Comparison of ENCODE assay signal across 8 cellular contexts in genomic region chr10:35194906-35195305, GRCh38.
DNase-seq lines count a peak whose midpoint lies in the region; ATAC-seq lines count a peak whose summit lies in the region.

No MANE protein-coding gene starts in this region.

- no peaks in the 10 kb centered on the region for H3K9me3 ChIP-seq in BLaER1 treated with 17β-estradiol and CSF1 and Interleukin-3, amounts not matched to agents 10 nM and 100 nM (replicated peaks in 1 of 11)
- H3K9me3 ChIP-seq in KOPT-K1 (ENCODE audit: insufficient read depth, low read length, poor library complexity, severe bottlenecking) (no peaks in the 10 kb centered on the region), iPS-18a (ENCODE audit: control insufficient read depth, low read depth, low read length) (no peaks in the 10 kb centered on the region)

- ATAC-seq in stimulated activated naive B cell treated with anti-CD40 and anti-IgM and Interleukin-4, amounts not matched to agents 10 μg/mL and 1 μg/mL and 100 μg/mL, for 72 hours (replicated peaks), result peak; percentile 18 to 28
- no peak for ATAC-seq in GM21825 (IDR thresholded peaks at IDR 0.05; ENCODE audit: unreplicated experiment)
- no peak for ATAC-seq in GM18498 (IDR thresholded peaks at IDR 0.05; ENCODE audit: unreplicated experiment)

- H3K27me3 Mint-ChIP-seq in activated T-helper 1 cell treated with anti-CD3 and anti-CD28 coated beads, Interleukin-12 subunit alpha, Interleukin-12 subunit beta, Interleukin-2, Interleukin-4 antibody, amounts not matched to agents 30 ng/mL and 10 ng/mL and 1 ng/mL, durations not matched to agents 14 hours and 24 hours and 36 hours (ENCODE audit: insufficient read depth), result no peaks in the 10 kb centered on the region
- H3K27me3 Mint-ChIP-seq in stimulated activated naive B cell treated with anti-CD40 and anti-IgM and Interleukin-4, amounts not matched to agents 10 μg/mL and 1 μg/mL and 100 μg/mL, for 72 hours, result no peaks in the 10 kb centered on the region

- no peaks in the 10 kb centered on the region for H4K20me1 ChIP-seq in BLaER1 treated with 17β-estradiol and CSF1 and Interleukin-3, amounts not matched to agents 10 nM and 100 nM

- peak; percentile 55 for DNase-seq in activated T-helper 1 cell treated with anti-CD3 and anti-CD28 coated beads, Interleukin-12 subunit alpha, Interleukin-12 subunit beta, Interleukin-2, Interleukin-4 antibody, amounts not matched to agents 30 ng/mL and 10 ng/mL and 1 ng/mL, durations not matched to agents 14 hours and 24 hours and 36 hours (ENCODE audit: low spot score)
- peak; percentile 23 for DNase-seq in stimulated activated naive B cell treated with anti-CD40 and anti-IgM and Interleukin-4, amounts not matched to agents 10 μg/mL and 1 μg/mL and 100 μg/mL, for 72 hours
- DNase-seq in SKM-1 treated with dmso at 0.1 percent for 144 hours (lab: John Stamatoyannopoulos, UW; ENCODE audit: unreplicated experiment), result no peak

- H3K9ac ChIP-seq in BLaER1 treated with 17β-estradiol and CSF1 and Interleukin-3, amounts not matched to agents 10 nM and 100 nM, result peak overlapping the region in 6 of 11 experiments; percentile 58 to 87 (median 78); a peak in 12 of 22 replicates
- peak overlapping the region; percentile 57 for H3K9ac ChIP-seq in iPS-18a (ENCODE audit: low read length)

- peak overlapping the region in 8 of 10 experiments; percentile 51 to 69 (median 57); a peak in 14 of 20 replicates for H3K4me3 ChIP-seq in BLaER1 treated with 17β-estradiol and CSF1 and Interleukin-3, amounts not matched to agents 10 nM and 100 nM
- peak overlapping the region; percentile 75 for H3K4me3 ChIP-seq in iPS-18a (ENCODE audit: low read length)

- H3K36me3 ChIP-seq in BLaER1 treated with 17β-estradiol and CSF1 and Interleukin-3, amounts not matched to agents 10 nM and 100 nM, result peaks cover 0 to 7% (median 0%) of the 10 kb centered on the region in 11 experiments; a peak in 2 of 22 replicates
- no peaks in the 10 kb centered on the region for H3K36me3 ChIP-seq in KOPT-K1 (ENCODE audit: insufficient read depth, low read length)
- no peaks in the 10 kb centered on the region for H3K36me3 ChIP-seq in iPS-18a (ENCODE audit: control insufficient read depth, low read depth, low read length)

- H3K4me2 ChIP-seq in BLaER1 treated with 17β-estradiol and CSF1 and Interleukin-3, amounts not matched to agents 10 nM and 100 nM, result peak overlapping the region; percentile 52 to 82 (median 74); a peak in 20 of 22 replicates

- H3K36me3 Mint-ChIP-seq in activated T-helper 1 cell treated with anti-CD3 and anti-CD28 coated beads, Interleukin-12 subunit alpha, Interleukin-12 subunit beta, Interleukin-2, Interleukin-4 antibody, amounts not matched to agents 30 ng/mL and 10 ng/mL and 1 ng/mL, durations not matched to agents 14 hours and 24 hours and 36 hours (ENCODE audit: low read depth), result peaks cover 10% of the 10 kb centered on the region
- peaks cover 22 to 39% of the 10 kb centered on the region in 2 donors for H3K36me3 Mint-ChIP-seq in stimulated activated naive B cell treated with anti-CD40 and anti-IgM and Interleukin-4, amounts not matched to agents 10 μg/mL and 1 μg/mL and 100 μg/mL, for 72 hours

- H3K4me1 Mint-ChIP-seq in activated T-helper 1 cell treated with anti-CD3 and anti-CD28 coated beads, Interleukin-12 subunit alpha, Interleukin-12 subunit beta, Interleukin-2, Interleukin-4 antibody, amounts not matched to agents 30 ng/mL and 10 ng/mL and 1 ng/mL, durations not matched to agents 14 hours and 24 hours and 36 hours (ENCODE audit: low read depth), result peaks cover 58% of the 10 kb centered on the region
- peaks cover 26 to 39% of the 10 kb centered on the region in 2 donors for H3K4me1 Mint-ChIP-seq in stimulated activated naive B cell treated with anti-CD40 and anti-IgM and Interleukin-4, amounts not matched to agents 10 μg/mL and 1 μg/mL and 100 μg/mL, for 72 hours

- H3K27ac ChIP-seq in BLaER1 treated with 17β-estradiol and CSF1 and Interleukin-3, amounts not matched to agents 10 nM and 100 nM, result peak overlapping the region in 6 of 11 experiments; percentile 54 to 93 (median 86); a peak in 10 of 22 replicates
- H3K27ac ChIP-seq in KOPT-K1 (ENCODE audit: low read depth, low read length, poor library complexity, severe bottlenecking), result peak overlapping the region; percentile 61
- H3K27ac ChIP-seq in iPS-18a (ENCODE audit: low read length), result no peak overlapping the region

- no peaks in the 10 kb centered on the region for H3K9me3 Mint-ChIP-seq in activated T-helper 1 cell treated with anti-CD3 and anti-CD28 coated beads, Interleukin-12 subunit alpha, Interleukin-12 subunit beta, Interleukin-2, Interleukin-4 antibody, amounts not matched to agents 30 ng/mL and 10 ng/mL and 1 ng/mL, durations not matched to agents 14 hours and 24 hours and 36 hours
- peaks cover 0 to 2% of the 10 kb centered on the region in 2 donors for H3K9me3 Mint-ChIP-seq in stimulated activated naive B cell treated with anti-CD40 and anti-IgM and Interleukin-4, amounts not matched to agents 10 μg/mL and 1 μg/mL and 100 μg/mL, for 72 hours

- peaks cover 17 to 84% (median 22%) of the 10 kb centered on the region in 10 experiments for H3K4me1 ChIP-seq in BLaER1 treated with 17β-estradiol and CSF1 and Interleukin-3, amounts not matched to agents 10 nM and 100 nM
- peaks cover 15% of the 10 kb centered on the region for H3K4me1 ChIP-seq in iPS-18a (ENCODE audit: control insufficient read depth, low read depth, low read length)

- H3K4me3 Mint-ChIP-seq in activated T-helper 1 cell treated with anti-CD3 and anti-CD28 coated beads, Interleukin-12 subunit alpha, Interleukin-12 subunit beta, Interleukin-2, Interleukin-4 antibody, amounts not matched to agents 30 ng/mL and 10 ng/mL and 1 ng/mL, durations not matched to agents 14 hours and 24 hours and 36 hours, result peak overlapping the region; percentile 92
- H3K4me3 Mint-ChIP-seq in stimulated activated naive B cell treated with anti-CD40 and anti-IgM and Interleukin-4, amounts not matched to agents 10 μg/mL and 1 μg/mL and 100 μg/mL, for 72 hours, result peak overlapping the region; percentile 80 to 91

- peak overlapping the region; percentile 99 for H3K27ac Mint-ChIP-seq in activated T-helper 1 cell treated with anti-CD3 and anti-CD28 coated beads, Interleukin-12 subunit alpha, Interleukin-12 subunit beta, Interleukin-2, Interleukin-4 antibody, amounts not matched to agents 30 ng/mL and 10 ng/mL and 1 ng/mL, durations not matched to agents 14 hours and 24 hours and 36 hours
- H3K27ac Mint-ChIP-seq in stimulated activated naive B cell treated with anti-CD40 and anti-IgM and Interleukin-4, amounts not matched to agents 10 μg/mL and 1 μg/mL and 100 μg/mL, for 72 hours, result peak overlapping the region; percentile 99

- intact Hi-C loops in activated T-helper 1 cell treated with anti-CD3 and anti-CD28 coated beads, Interleukin-12 subunit alpha, Interleukin-12 subunit beta, Interleukin-2, Interleukin-4 antibody, amounts not matched to agents 30 ng/mL and 10 ng/mL and 1 ng/mL, durations not matched to agents 14 hours and 24 hours and 36 hours (cut with micrococcal nuclease), result loop anchor here (1.0 to 5.0 kb wide), 8 partner anchors 24 to 913 kb away; partner anchors contain the start of gene FZD8

- H3K27me3 ChIP-seq in BLaER1 treated with 17β-estradiol and CSF1 and Interleukin-3, amounts not matched to agents 10 nM and 100 nM, result no peaks in the 10 kb centered on the region
- H3K27me3 ChIP-seq in iPS-18a (ENCODE audit: control insufficient read depth, insufficient read depth, low read length), result no peaks in the 10 kb centered on the region

Comparison
In these comparisons a context has a peak if more than half of its experiments do, and no peak if none do; other contexts are left out.
1. ATAC-seq: peak in stimulated activated naive B cell treated with anti-CD40 and anti-IgM and Interleukin-4, amounts not matched to agents 10 μg/mL and 1 μg/mL and 100 μg/mL, for 72 hours (2 of 2); none in GM21825 (single experiment) and GM18498 (single experiment).